9 cellular contexts compared by ENCODE assay signal in the genomic region with DNA sequence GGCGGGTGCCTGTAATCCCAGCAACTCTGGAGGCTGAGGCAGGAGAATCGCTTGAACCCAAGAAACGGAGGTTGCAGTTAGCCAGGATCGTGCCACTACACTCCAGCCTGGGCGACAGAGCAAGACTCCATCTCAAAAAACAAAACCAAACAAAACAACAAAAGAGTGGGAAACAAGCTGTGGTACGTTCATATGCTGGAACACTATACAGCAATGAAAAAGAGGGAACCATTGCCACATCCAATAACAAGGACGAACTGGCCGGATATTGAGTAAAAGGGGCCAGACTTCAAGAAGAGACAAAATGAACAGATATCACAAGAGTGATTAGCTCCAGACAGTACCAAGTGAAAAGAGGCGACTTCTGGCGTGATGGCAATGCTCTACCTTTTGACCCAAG. TPM values are rescaled to one million over a fixed set of nuclear protein-coding genes. Genes with fewer than 3 reads are reported as not detected.
"Had no signal": no experiment of that assay in that cellular context is flagged by ENCODE, and none has a peak within 500 bp of the region (broad histone marks: within the 10 kb centered on the region; RNA-seq: fewer than 3 reads in every experiment).

No MANE protein-coding gene starts in this region.

- FAIRE-seq: HepG2 had no signal

- H3K27ac Mint-ChIP-seq: GM23338, IgD-negative memory B cell had no signal

- H3K9me3 ChIP-seq: HAP-1 had no signal

- H3K9me3 Mint-ChIP-seq: GM23338, IgD-negative memory B cell had no signal

- DNase-seq: H7, KG1 had no signal

- H3K27ac ChIP-seq: HL-60 had no signal

- H2AFZ ChIP-seq: GM23338 had no signal

- H3K27me3 Mint-ChIP-seq: IgD-negative memory B cell had no signal

- H3K4me3 ChIP-seq: GM23338, HAP-1 had no signal

- H3K4me2 ChIP-seq: GM23338 had no signal

- H3K4me3 Mint-ChIP-seq: GM23338, IgD-negative memory B cell had no signal

- ATAC-seq: GM23338, HCT116, HepG2 had no signal

RNA-seq across cellular contexts. Expression of gene FERMT3, which starts 45.5 kb away (rescaled TPM):
- total RNA-seq: H4, HepG2 had no signal
